11 cellular contexts compared by ENCODE assay signal in the genomic region with DNA sequence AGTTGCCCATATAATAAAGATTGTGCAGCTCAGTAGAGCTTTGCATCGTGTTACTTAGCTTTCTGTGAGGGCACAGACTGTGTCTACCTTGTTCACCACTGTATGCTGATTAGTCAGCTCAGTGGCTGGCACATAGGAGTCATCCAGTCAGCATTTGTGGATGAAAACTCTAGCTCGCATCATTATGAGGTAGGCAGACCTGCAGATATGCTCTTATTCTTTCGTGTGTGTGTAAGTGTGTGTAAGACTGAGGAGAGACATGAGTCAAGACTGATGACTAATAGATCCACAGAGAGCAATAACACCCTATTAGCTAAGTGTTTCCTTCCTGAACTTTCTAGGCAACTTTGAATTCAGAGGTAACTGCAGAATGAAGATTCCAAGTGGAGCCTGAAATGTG. TPM values are rescaled to one million over a fixed set of nuclear protein-coding genes. Genes with fewer than 3 reads are reported as not detected.
DNase-seq lines count a peak whose midpoint lies in the region; ATAC-seq, FAIRE-seq and TF ChIP-seq lines count a peak whose summit lies in the region.
"Had no signal": no experiment of that assay in that cellular context is flagged by ENCODE, and none has a peak within 500 bp of the region (broad histone marks: within the 10 kb centered on the region; RNA-seq: fewer than 3 reads in every experiment).

No MANE protein-coding gene starts in this region.

- no peak overlapping the region for H2BK20ac ChIP-seq in IMR-90 (ENCODE audit: low read depth, low read length)

- no peak overlapping the region for H3K4me3 ChIP-seq in A549
- H3K4me3 ChIP-seq in IMR-90 (ENCODE audit: insufficient read depth, low read depth, low read length) = no peak overlapping the region
- no peak overlapping the region for H3K4me3 ChIP-seq in right lobe of liver
- H3K4me3 ChIP-seq in gastroesophageal sphincter = no peak overlapping the region
- H3K4me3 ChIP-seq: heart left ventricle had no signal

- H3K36me3 ChIP-seq in IMR-90 (ENCODE audit: control insufficient read depth, insufficient read depth, low read length) (peaks cover 11% of the 10 kb centered on the region), right lobe of liver (peaks cover 0 to 44% (median under 1%) of the 10 kb centered on the region in 4 donors), gastroesophageal sphincter (peaks cover 3 to 79% of the 10 kb centered on the region in 2 donors)

- H3K36me3 Mint-ChIP-seq in activated naive CD4-positive, alpha-beta T cell treated with anti-CD3 and anti-CD28 coated beads for 36 hours (ENCODE audit: low read depth) = peaks cover 78% of the 10 kb centered on the region

- no peak for FAIRE-seq in A549 (lab: Jason Lieb, UNC)

- no peaks in the 10 kb centered on the region for H4K20me1 ChIP-seq in IMR-90 (ENCODE audit: insufficient read depth, low read length)

- no peak overlapping the region for H4K91ac ChIP-seq in IMR-90 (ENCODE audit: insufficient read depth, low read depth, low read length)

- H3K4me1 ChIP-seq in A549 (peaks cover 11% of the 10 kb centered on the region), IMR-90 (ENCODE audit: control insufficient read depth, insufficient read depth, low read length) (peaks cover 3% of the 10 kb centered on the region), right lobe of liver (no peaks in the 10 kb centered on the region), gastroesophageal sphincter (no peaks in the 10 kb centered on the region)

- no peak overlapping the region for H2AK9ac ChIP-seq in IMR-90 (replicated peaks; ENCODE audit: low read depth, low read length, poor library complexity)

- H3K27me3 ChIP-seq in IMR-90 (ENCODE audit: control insufficient read depth, insufficient read depth, low read length) (no peaks in the 10 kb centered on the region), right lobe of liver (no peaks in the 10 kb centered on the region), gastroesophageal sphincter (no peaks in the 10 kb centered on the region)
- H3K27me3 ChIP-seq: heart left ventricle had no signal

- no peak overlapping the region for H3K14ac ChIP-seq in IMR-90 (replicated peaks; ENCODE audit: low read depth, low read length)

- DNase-seq in A549 (ENCODE audit: low read depth in 1 of 2, low spot score in 1 of 2) = peak in 1 of 2 experiments; percentile 40
- peak; percentile 96 for DNase-seq in IMR-90
- peak; percentile 79 for DNase-seq in activated naive CD4-positive, alpha-beta T cell treated with anti-CD3 and anti-CD28 coated beads for 36 hours
- peak; percentile 29 for DNase-seq in hepatic stellate cell (ENCODE audit: low spot score)
- no peak for DNase-seq in KG1 (lab: John Stamatoyannopoulos, UW)
- no peak for DNase-seq in right lobe of liver
- DNase-seq in effector CD8-positive, alpha-beta T cell (lab: John Stamatoyannopoulos, UW) = no peak
- DNase-seq: heart left ventricle, NCI-H345 had no signal

- H3K4me2 ChIP-seq in A549 (no peak overlapping the region), IMR-90 (ENCODE audit: low read depth, low read length) (no peak overlapping the region)

- no peak for TF ChIP-seq EP300 in A549 (IDR thresholded peaks at IDR 0.05)
- no peak for TF ChIP-seq EP300 in gastroesophageal sphincter (IDR thresholded peaks at IDR 0.05)

- no peak overlapping the region for H2BK120ac ChIP-seq in IMR-90 (ENCODE audit: low read depth, low read length)

- no peak for TF ChIP-seq POLR2A in A549 (IDR thresholded peaks at IDR 0.05; ENCODE audit: low read length)
- TF ChIP-seq POLR2A in IMR-90 (IDR thresholded peaks at IDR 0.05; ENCODE audit: low read depth, low read length) = no peak
- no peak for TF ChIP-seq POLR2A in right lobe of liver (IDR thresholded peaks at IDR 0.05)
- TF ChIP-seq POLR2A in gastroesophageal sphincter (IDR thresholded peaks at IDR 0.05) = no peak

- H3K9ac ChIP-seq in IMR-90 (ENCODE audit: low read depth, low read length) = no peak overlapping the region

- peaks cover 0 to 4% of the 10 kb centered on the region in 2 experiments; a peak in 1 of 4 replicates for H3K79me1 ChIP-seq in IMR-90 (ENCODE audit: low read depth in 1 of 2, low read length in 2 of 2)

- no peak overlapping the region for H4K8ac ChIP-seq in IMR-90 (ENCODE audit: low read depth in 2 of 2, low read length in 2 of 2)

- no peaks in the 10 kb centered on the region for H3K9me3 Mint-ChIP-seq in activated naive CD4-positive, alpha-beta T cell treated with anti-CD3 and anti-CD28 coated beads for 36 hours
- H3K9me3 Mint-ChIP-seq: stimulated activated memory B cell treated with anti-CD40 and anti-IgM and Interleukin-4, amounts not matched to agents 10 μg/mL and 1 μg/mL and 100 μg/mL, for 72 hours had no signal

- peak overlapping the region; percentile 13; the same call in 1 of the 3 replicates for H2BK15ac ChIP-seq in IMR-90 (ENCODE audit: low read depth, low read length)

- BruUV-seq in IMR-90 (replicated peaks; lab: Mats Ljungman, UMichigan) = no TSS peak

- H3K27me3 Mint-ChIP-seq in activated naive CD4-positive, alpha-beta T cell treated with anti-CD3 and anti-CD28 coated beads for 36 hours (ENCODE audit: low read depth) = no peaks in the 10 kb centered on the region
- H3K27me3 Mint-ChIP-seq: stimulated activated memory B cell treated with anti-CD40 and anti-IgM and Interleukin-4, amounts not matched to agents 10 μg/mL and 1 μg/mL and 100 μg/mL, for 72 hours had no signal

- peaks cover 38% of the 10 kb centered on the region for H3K4me1 Mint-ChIP-seq in activated naive CD4-positive, alpha-beta T cell treated with anti-CD3 and anti-CD28 coated beads for 36 hours (ENCODE audit: low read depth)
- H3K4me1 Mint-ChIP-seq: stimulated activated memory B cell treated with anti-CD40 and anti-IgM and Interleukin-4, amounts not matched to agents 10 μg/mL and 1 μg/mL and 100 μg/mL, for 72 hours had no signal

- peak; percentile 64 to 87 for ATAC-seq in A549
- ATAC-seq in IMR-90 (ENCODE audit: low read depth) = peak; percentile 92
- ATAC-seq in right lobe of liver = no peak
- ATAC-seq in gastroesophageal sphincter = no peak
- ATAC-seq: stimulated activated memory B cell treated with anti-CD40 and anti-IgM and Interleukin-4, amounts not matched to agents 10 μg/mL and 1 μg/mL and 100 μg/mL, for 72 hours had no signal

- CTCF ChIA-PET in A549 (lab: Yijun Ruan, JAX) (interaction anchor here (1.2 kb wide), 1 partner anchor 10 kb away, joined by 9 read pairs; no protein-coding TSS in a partner anchor), IMR-90 (lab: Yijun Ruan, JAX) (interaction anchor here (0.8 to 1.5 kb wide), 3 partner anchors 16 to 49 kb away, joined by 3 to 11 read pairs (median 3); no protein-coding TSS in a partner anchor)
- CTCF ChIA-PET in activated naive CD4-positive, alpha-beta T cell treated with anti-CD3 and anti-CD28 coated beads for 36 hours (lab: Charles Lee) = interaction anchor here (0.6 to 1.8 kb wide), 6 partner anchors 9 to 45 kb away, joined by 3 to 9 read pairs (median 3); no protein-coding TSS in a partner anchor

- H3K27ac ChIP-seq in A549 (peak overlapping the region; percentile 35 to 38; a peak in 1 of 6 replicates), IMR-90 (ENCODE audit: insufficient read depth, low read length) (no peak overlapping the region), right lobe of liver (no peak overlapping the region), gastroesophageal sphincter (no peak overlapping the region)
- H3K27ac ChIP-seq: heart left ventricle had no signal

- WGBS in A549 (ENCODE audit: missing lambda C conversion rate) = 31% methylated on average over 3 of the region's 3 CpGs
- WGBS in IMR-90 (ENCODE audit: extremely low coverage in 2 of 2, insufficient read length in 1 of 2), 2 experiments = 60% methylated on average over 1 of the region's 3 CpGs; no CpG with 5 or more reads in 1 of the 2 experiments
- WGBS in right lobe of liver (ENCODE audit: insufficient coverage, low coverage, low lambda C conversion rate, missing lambda C conversion rate) = 50% methylated on average over 3 of the region's 3 CpGs
- 51 to 57% methylated on average over 3 of the region's 3 CpGs for WGBS in gastroesophageal sphincter (ENCODE audit: low coverage in 1 of 2), 2 donors

- in situ Hi-C loops in IMR-90 (cut with MboI; ENCODE audit: low sequenced_read_pairs) = loop anchor here (5.0 to 10.0 kb wide), 2 partner anchors 48 to 205 kb away; partner anchors contain the start of gene TRIM45

- H3K9me3 ChIP-seq in A549 (no peaks in the 10 kb centered on the region), IMR-90 (ENCODE audit: control insufficient read depth, insufficient read depth, low read length) (no peaks in the 10 kb centered on the region), right lobe of liver (no peaks in the 10 kb centered on the region), gastroesophageal sphincter (no peaks in the 10 kb centered on the region)
- H3K9me3 ChIP-seq: heart left ventricle had no signal

- intact Hi-C loops in IMR-90 (cut with micrococcal nuclease) = loop anchor here (10.0 kb wide), 1 partner anchor 818 kb away; no protein-coding TSS in a partner anchor
- intact Hi-C loops in activated naive CD4-positive, alpha-beta T cell treated with anti-CD3 and anti-CD28 coated beads for 36 hours (cut with micrococcal nuclease) = loop anchor here (1.0 to 5.0 kb wide), 6 partner anchors 15 to 700 kb away; partner anchors contain the start of gene MAN1A2
- intact Hi-C loops in right lobe of liver (cut with DNase I) = loop anchor here in 1 of 2 donors (10.0 kb wide), 1 partner anchor 48 kb away; the partner anchor contains the start of gene TRIM45

- no peak overlapping the region for H2AK5ac ChIP-seq in IMR-90 (ENCODE audit: low read depth, low read length)

- no peak overlapping the region for H3K4ac ChIP-seq in IMR-90 (ENCODE audit: low read depth, low read length)

- H3K27ac Mint-ChIP-seq in activated naive CD4-positive, alpha-beta T cell treated with anti-CD3 and anti-CD28 coated beads for 36 hours = peak overlapping the region; percentile 76
- H3K27ac Mint-ChIP-seq: stimulated activated memory B cell treated with anti-CD40 and anti-IgM and Interleukin-4, amounts not matched to agents 10 μg/mL and 1 μg/mL and 100 μg/mL, for 72 hours had no signal

- TF ChIP-seq CTCF in A549 (IDR thresholded peaks at IDR 0.05) = no peak
- TF ChIP-seq CTCF in IMR-90 (conservative IDR thresholded peaks at IDR 0.05; ENCODE audit: low read depth, low read length) = no peak
- no peak for TF ChIP-seq CTCF in right lobe of liver (IDR thresholded peaks at IDR 0.05)
- TF ChIP-seq CTCF in gastroesophageal sphincter (IDR thresholded peaks at IDR 0.05) = no peak

- no peak overlapping the region for H3K18ac ChIP-seq in IMR-90 (ENCODE audit: low read depth, low read length)

- POLR2A ChIA-PET in A549 (lab: Yijun Ruan, JAX) = no interaction called here
- POLR2A ChIA-PET in IMR-90 (lab: Charles Lee; ENCODE audit: unreplicated experiment) = no interaction called here

- dilution Hi-C loops in IMR-90 (cut with HindIII; ENCODE audit: low sequenced_read_pairs, unreplicated experiment) = no loop called here

- no peak overlapping the region for H3K23ac ChIP-seq in IMR-90 (ENCODE audit: low read depth, low read length)

- no peak overlapping the region for H2AFZ ChIP-seq in IMR-90 (replicated peaks; ENCODE audit: low read length, poor library complexity)

- no peak overlapping the region for H4K5ac ChIP-seq in IMR-90 (ENCODE audit: low read depth, low read length)

- H3K9me1 ChIP-seq in IMR-90 (ENCODE audit: insufficient read depth, low read length) = peaks cover 13% of the 10 kb centered on the region

- H3K4me3 Mint-ChIP-seq in activated naive CD4-positive, alpha-beta T cell treated with anti-CD3 and anti-CD28 coated beads for 36 hours = no peak overlapping the region
- H3K4me3 Mint-ChIP-seq: stimulated activated memory B cell treated with anti-CD40 and anti-IgM and Interleukin-4, amounts not matched to agents 10 μg/mL and 1 μg/mL and 100 μg/mL, for 72 hours had no signal

- no peak for TF ChIP-seq RAD21 in A549 (conservative IDR thresholded peaks at IDR 0.05 in 1 of 2, IDR thresholded peaks at IDR 0.05 in 1 of 2)
- TF ChIP-seq RAD21 in IMR-90 (IDR thresholded peaks at IDR 0.05; ENCODE audit: low read length) = no peak

- no peak overlapping the region for H3K56ac ChIP-seq in IMR-90 (ENCODE audit: extremely low read depth, insufficient read depth, low read length)

- no peak overlapping the region for H2BK5ac ChIP-seq in IMR-90 (ENCODE audit: low read depth, low read length, poor library complexity, severe bottlenecking)

RNA-seq across cellular contexts. Expression of gene TTF2, which starts 17.1 kb away (rescaled TPM):
- polyA plus RNA-seq in A549 (2011; rRNA removed) (26.6 and 31.0 TPM in 2 replicates), A549 (2017; fragmentation: RNase III; extraction: RNeasy Plus Mini Kit Qiagen cat#74134 plus additional on column Dnase treatment) (14.5 to 16.5 TPM (median 16.1 TPM) in 3 replicates), IMR-90 (2012; rRNA removed) (9.6 and 11.5 TPM in 2 replicates)
- polyA plus RNA-seq in A549 (2012; cell fraction: cytosol; rRNA removed) = 14.8 and 15.7 TPM in 2 replicates
- polyA plus RNA-seq in A549 (2012; cell fraction: nucleus; rRNA removed) = 18.5 and 20.5 TPM in 2 replicates
- polyA minus RNA-seq in A549 (2011; rRNA and poly(A)+ RNA removed) = 15.8 and 20.5 TPM in 2 replicates
- total RNA-seq in IMR-90 (2012; rRNA removed) (12.5 and 14.7 TPM in 2 replicates), right lobe of liver (1 to 10 TPM; 2.3 to 6.0 (median 4.3) TPM), gastroesophageal sphincter (10 to 100 TPM in 2 of 4 donors, 1 to 10 TPM in 2; 5.6 to 21.1 (median 13.5) TPM)
- polyA plus RNA-seq in IMR-90 (2012; cell fraction: cytosol; rRNA removed) = 5.1 and 9.9 TPM in 2 replicates
- polyA plus RNA-seq in IMR-90 (2012; cell fraction: nucleus; rRNA removed; ENCODE audit: low replicate concordance) = 9.3 and 14.6 TPM in 2 replicates
- total RNA-seq in activated naive CD4-positive, alpha-beta T cell treated with anti-CD3 and anti-CD28 coated beads for 36 hours = 100 to 1,000 TPM; 113 to 122 TPM

RNA-seq across cellular contexts. Expression of gene TRIM45, which starts 44.3 kb away (rescaled TPM):
- 3.4 TPM in 2 replicates for polyA plus RNA-seq in A549 (2011; rRNA removed)
- 2.5 and 2.8 TPM in 2 replicates for polyA plus RNA-seq in A549 (2012; cell fraction: cytosol; rRNA removed)
- polyA plus RNA-seq in A549 (2012; cell fraction: nucleus; rRNA removed) = 5.8 and 8.3 TPM in 2 replicates
- 2.1 to 3.0 TPM (median 2.9 TPM) in 3 replicates for polyA plus RNA-seq in A549 (2017; fragmentation: RNase III; extraction: RNeasy Plus Mini Kit Qiagen cat#74134 plus additional on column Dnase treatment)
- polyA minus RNA-seq in A549 (2011; rRNA and poly(A)+ RNA removed) = 2.9 and 3.1 TPM in 2 replicates
- 1.7 and 2.0 TPM in 2 replicates for total RNA-seq in IMR-90 (2012; rRNA removed)
- polyA plus RNA-seq in IMR-90 (2012; rRNA removed) = 4.1 and 5.1 TPM in 2 replicates
- 2.1 and 2.9 TPM in 2 replicates for polyA plus RNA-seq in IMR-90 (2012; cell fraction: cytosol; rRNA removed)
- polyA plus RNA-seq in IMR-90 (2012; cell fraction: nucleus; rRNA removed; ENCODE audit: low replicate concordance) = 19.8 and 36.5 TPM in 2 replicates
- total RNA-seq in activated naive CD4-positive, alpha-beta T cell treated with anti-CD3 and anti-CD28 coated beads for 36 hours = under 1 TPM; 0.17 TPM
- 1 to 10 TPM in 1 of 6 experiments, under 1 TPM in 5; 0.31 to 1.8 (median 0.51) TPM for total RNA-seq in right lobe of liver
- 1 to 10 TPM; 1.3 to 5.1 (median 3.1) TPM for total RNA-seq in gastroesophageal sphincter

Comparison
In these comparisons a context has a peak if more than half of its experiments do, and no peak if none do; other contexts are left out.
1. ATAC-seq: peak in A549 (2 of 2) and IMR-90 (single experiment); none in right lobe of liver (0 of 4) and gastroesophageal sphincter (single experiment).
2. DNase-seq: peak in IMR-90 (single experiment), activated naive CD4-positive, alpha-beta T cell treated with anti-CD3 and anti-CD28 coated beads for 36 hours (single experiment) and hepatic stellate cell (single experiment); none in KG1 (single experiment), right lobe of liver (0 of 3) and effector CD8-positive, alpha-beta T cell (single experiment).
3. H3K27ac ChIP-seq: peak in A549 (2 of 2); none in IMR-90 (single experiment), right lobe of liver (0 of 3) and gastroesophageal sphincter (0 of 4).